Comparison of ENCODE assay signal across 11 cellular contexts in the genomic region with DNA sequence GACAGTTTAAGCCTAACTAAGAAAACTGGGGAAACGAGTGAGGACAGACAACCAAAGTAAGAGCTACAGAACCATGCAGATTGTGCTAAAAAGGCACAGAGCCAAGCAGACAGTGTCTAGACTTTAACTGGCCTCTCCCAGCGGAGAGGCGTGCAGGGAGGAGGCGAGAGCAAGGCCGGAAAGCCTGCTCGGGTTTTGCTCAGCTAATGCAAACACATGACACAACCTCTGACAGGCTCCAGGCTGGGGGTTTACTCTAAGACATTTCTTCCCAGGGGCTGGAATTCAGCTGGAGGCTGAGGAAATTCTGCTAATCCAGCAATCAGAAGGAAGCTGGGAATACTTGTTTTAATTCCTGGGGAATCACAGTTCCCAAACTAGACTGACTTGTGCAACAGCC. TPM values are rescaled to one million over a fixed set of nuclear protein-coding genes. Genes with fewer than 3 reads are reported as not detected.
A peak's percentile ranks its signal among the peaks of the same experiment; 100 is the strongest.
DNase-seq lines count a peak whose midpoint lies in the region; ATAC-seq and TF ChIP-seq lines count a peak whose summit lies in the region.
"Had no signal": no experiment of that assay in that cellular context is flagged by ENCODE, and none has a peak within 500 bp of the region (broad histone marks: within the 10 kb centered on the region; RNA-seq: fewer than 3 reads in every experiment).

No MANE protein-coding gene starts in this region.

- no peaks in the 10 kb centered on the region for H3K9me3 ChIP-seq in mucosa of descending colon
- no peaks in the 10 kb centered on the region for H3K9me3 ChIP-seq in upper lobe of left lung

- no peak for TF ChIP-seq EP300 in upper lobe of left lung (IDR thresholded peaks at IDR 0.05)

- H3K4me3 ChIP-seq in fibroblast of pulmonary artery (replicated peaks; ENCODE audit: low read depth, low read length) (no peak overlapping the region), mucosa of descending colon (no peak overlapping the region), upper lobe of left lung (no peak overlapping the region)

- ATAC-seq in mucosa of descending colon (peak; percentile 73), upper lobe of left lung (ENCODE audit: low FRiP score in 2 of 2) (peak; percentile 56 to 89), GM18870 (IDR thresholded peaks at IDR 0.05; ENCODE audit: unreplicated experiment) (no peak)

- 34 to 42% methylated on average over 6 of the region's 6 CpGs for WGBS in upper lobe of left lung, 2 donors

- H3K27me3 ChIP-seq in upper lobe of left lung: no peaks in the 10 kb centered on the region

- TF ChIP-seq POLR2A in upper lobe of left lung (IDR thresholded peaks at IDR 0.05): no peak

- DNase-seq in fibroblast of pulmonary artery (ENCODE audit: low read depth) (peak; percentile 93), mucosa of descending colon (peak in 2 of 3 donors; percentile 61 to 68), upper lobe of left lung (peak; percentile 23 to 31), SW480 (ENCODE audit: low spot score) (no peak), AML-193 (lab: John Stamatoyannopoulos, UW) (no peak), KG1 (lab: John Stamatoyannopoulos, UW) (no peak)
- DNase-seq: activated CD4-positive, alpha-beta T cell treated with anti-CD3 and anti-CD28 coated beads for 4 hours; GDM1; mesendoderm had no signal

- H3K36me3 ChIP-seq in mucosa of descending colon (ENCODE audit: low read depth) (no peaks in the 10 kb centered on the region), upper lobe of left lung (no peaks in the 10 kb centered on the region)

- H3K27ac ChIP-seq in VCaP: peak overlapping the region; percentile 96
- peak overlapping the region; percentile 23 to 74 (median 44) for H3K27ac ChIP-seq in upper lobe of left lung

- H3K4me1 ChIP-seq in mucosa of descending colon (ENCODE audit: low read depth) (peaks cover 8% of the 10 kb centered on the region), upper lobe of left lung (peaks cover 28 to 54% (median 32%) of the 10 kb centered on the region in 4 donors)

- intact Hi-C loops in mucosa of descending colon (cut with DNase I, micrococcal nuclease): no loop called here

- TF ChIP-seq CTCF in VCaP (conservative IDR thresholded peaks at IDR 0.05) (no peak), fibroblast of pulmonary artery (IDR thresholded peaks at IDR 0.05; ENCODE audit: low read length, missing control alignments) (no peak), mucosa of descending colon (IDR thresholded peaks at IDR 0.05) (no peak), upper lobe of left lung (IDR thresholded peaks at IDR 0.05) (no peak)

RNA-seq across cellular contexts. Expression of gene FSTL1, which starts 11.8 kb away (rescaled TPM):
- total RNA-seq in mucosa of descending colon: 100 to 1,000 TPM in 2 of 3 donors, 10 to 100 TPM in 1; 28.1 to 246 (median 108) TPM
- 100 to 1,000 TPM in 3 of 6 donors, 10 to 100 TPM in 3; 35.6 to 480 (median 120) TPM for total RNA-seq in upper lobe of left lung

Comparison
In these comparisons a context has a peak if more than half of its experiments do, and no peak if none do; other contexts are left out.
1. DNase-seq: peak in fibroblast of pulmonary artery (single experiment), mucosa of descending colon (2 of 3) and upper lobe of left lung (2 of 2); none in SW480 (single experiment), AML-193 (0 of 2) and KG1 (single experiment).